Comparison of ENCODE assay signal across 8 cellular contexts in the genomic region with DNA sequence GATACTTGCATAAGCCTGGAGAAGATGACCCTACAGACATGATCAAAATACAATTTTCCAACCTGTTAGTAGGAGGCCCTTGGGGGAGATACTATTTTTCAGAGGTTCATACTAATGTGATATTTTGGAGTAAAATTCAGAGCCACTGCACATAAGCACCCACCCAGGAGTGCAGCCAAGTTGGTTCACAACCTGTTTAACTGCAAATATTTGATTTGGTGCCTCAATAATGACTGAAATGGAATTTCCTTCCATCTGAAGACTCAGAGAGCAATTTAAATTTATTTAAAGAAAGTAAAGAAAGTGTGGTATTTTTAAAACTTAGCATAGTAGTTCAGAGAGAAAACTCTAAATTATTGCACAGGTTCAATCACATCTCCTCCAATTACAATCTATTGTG.
"Had no signal": no experiment of that assay in that cellular context is flagged by ENCODE, and none has a peak within 500 bp of the region (broad histone marks: within the 10 kb centered on the region; RNA-seq: fewer than 3 reads in every experiment).

No MANE protein-coding gene starts in this region.

- ATAC-seq: GM12878 had no signal

- FAIRE-seq: G401.6, GM12878, GM12891, GM12892, GM18507, GM19239 had no signal

- DNase-seq: GDM1, GF-D8 had no signal

- H3K4me3 ChIP-seq: GM12878 had no signal
